In the genomic region with DNA sequence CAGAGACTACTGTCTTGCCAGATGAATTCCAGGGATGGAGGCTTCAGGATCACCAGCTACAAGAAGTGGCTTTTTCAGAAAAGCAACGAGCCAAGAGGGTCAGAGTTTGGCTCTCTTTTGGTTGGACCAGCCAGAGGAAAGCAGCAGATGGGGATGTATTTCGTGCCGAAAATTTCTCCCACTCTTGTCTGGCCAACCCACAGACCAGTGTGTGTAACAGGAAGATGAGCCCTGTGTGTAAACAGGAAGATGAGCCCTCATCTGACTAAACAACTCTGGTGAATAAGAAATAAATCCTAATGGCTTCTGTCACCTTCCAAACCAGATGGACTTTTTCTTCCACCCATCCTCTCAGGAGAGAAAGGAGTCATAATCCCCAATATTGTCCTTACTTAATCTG, we compare ENCODE assay signal across 13 cellular contexts. TPM values are rescaled to one million over a fixed set of nuclear protein-coding genes. Genes with fewer than 3 reads are reported as not detected.
DNase-seq lines count a peak whose midpoint lies in the region; TF ChIP-seq lines count a peak whose summit lies in the region.
"Had no signal": no experiment of that assay in that cellular context is flagged by ENCODE, and none has a peak within 500 bp of the region (broad histone marks: within the 10 kb centered on the region; RNA-seq: fewer than 3 reads in every experiment).

No MANE protein-coding gene starts in this region.

- peaks cover 39% of the 10 kb centered on the region for H3K36me3 ChIP-seq in KOPT-K1 (ENCODE audit: insufficient read depth, low read length)
- peaks cover 40% of the 10 kb centered on the region for H3K36me3 ChIP-seq in neutrophil
- H3K36me3 ChIP-seq in neural progenitor cell, result no peaks in the 10 kb centered on the region

- TF ChIP-seq CTCF in neutrophil (IDR thresholded peaks at IDR 0.05) (no peak), neural progenitor cell (IDR thresholded peaks at IDR 0.05) (no peak), type B pancreatic cell (conservative IDR thresholded peaks at IDR 0.05) (no peak)

- peaks cover 57% of the 10 kb centered on the region for H3K36me3 Mint-ChIP-seq in activated naive CD8-positive, alpha-beta T cell treated with anti-CD3 and anti-CD28 coated beads for 36 hours
- H3K36me3 Mint-ChIP-seq in neural progenitor cell, result peaks cover 14% of the 10 kb centered on the region
- H3K36me3 Mint-ChIP-seq in type B pancreatic cell, result peaks cover 15% of the 10 kb centered on the region

- H3K4me1 Mint-ChIP-seq in activated naive CD8-positive, alpha-beta T cell treated with anti-CD3 and anti-CD28 coated beads for 36 hours, result peaks cover 64% of the 10 kb centered on the region
- H3K4me1 Mint-ChIP-seq in neural progenitor cell, result peaks cover 4% of the 10 kb centered on the region
- H3K4me1 Mint-ChIP-seq in type B pancreatic cell (ENCODE audit: unreplicated experiment), result no peaks in the 10 kb centered on the region

- no peak overlapping the region for H2AFZ ChIP-seq in neural progenitor cell (replicated peaks)

- H3K4me2 ChIP-seq in neural progenitor cell, result no peak overlapping the region

- peaks cover 12% of the 10 kb centered on the region for H3K9me3 Mint-ChIP-seq in activated naive CD8-positive, alpha-beta T cell treated with anti-CD3 and anti-CD28 coated beads for 36 hours
- peaks cover 16% of the 10 kb centered on the region for H3K9me3 Mint-ChIP-seq in neural progenitor cell
- no peaks in the 10 kb centered on the region for H3K9me3 Mint-ChIP-seq in type B pancreatic cell

- no peak overlapping the region for H3K9ac ChIP-seq in neural progenitor cell

- no peaks in the 10 kb centered on the region for H3K27me3 ChIP-seq in neutrophil
- no peaks in the 10 kb centered on the region for H3K27me3 ChIP-seq in neural progenitor cell
- H3K27me3 ChIP-seq: sigmoid colon had no signal

- H4K20me1 ChIP-seq in neural progenitor cell (ENCODE audit: low read depth), result no peaks in the 10 kb centered on the region

- no peaks in the 10 kb centered on the region for H3K27me3 Mint-ChIP-seq in activated naive CD8-positive, alpha-beta T cell treated with anti-CD3 and anti-CD28 coated beads for 36 hours
- peaks cover 2% of the 10 kb centered on the region for H3K27me3 Mint-ChIP-seq in neural progenitor cell (ENCODE audit: insufficient read depth, low read depth)
- no peaks in the 10 kb centered on the region for H3K27me3 Mint-ChIP-seq in type B pancreatic cell

- DNase-seq in DMS53 (lab: John Stamatoyannopoulos, UW), result peak; percentile 16
- no peak for DNase-seq in DMS53 treated with DMSO at 0.1 percent for 48 hours (lab: John Stamatoyannopoulos, UW; ENCODE audit: unreplicated experiment)
- no peak for DNase-seq in activated naive CD8-positive, alpha-beta T cell treated with anti-CD3 and anti-CD28 coated beads for 36 hours
- DNase-seq in neural progenitor cell (ENCODE audit: low spot score), result no peak
- DNase-seq in SW480 (ENCODE audit: low spot score), result no peak
- no peak for DNase-seq in type B pancreatic cell (ENCODE audit: extremely low spot score, unreplicated experiment)
- DNase-seq: hypothalamus, left ventricle myocardium inferior, NCI-H2081, sigmoid colon had no signal

- H3K79me2 ChIP-seq in neural progenitor cell (ENCODE audit: low read depth), result no peaks in the 10 kb centered on the region

- H3K27ac ChIP-seq in KOPT-K1 (ENCODE audit: low read depth, low read length, poor library complexity, severe bottlenecking) (peak overlapping the region; percentile 82), neutrophil (peak overlapping the region; percentile 93), neural progenitor cell (no peak overlapping the region)
- H3K27ac ChIP-seq: 22Rv1, left ventricle myocardium inferior had no signal

- H3K9me3 ChIP-seq in KOPT-K1 (ENCODE audit: insufficient read depth, low read length, poor library complexity, severe bottlenecking), result no peaks in the 10 kb centered on the region
- no peaks in the 10 kb centered on the region for H3K9me3 ChIP-seq in neutrophil
- H3K9me3 ChIP-seq in neural progenitor cell (ENCODE audit: low read depth), result no peaks in the 10 kb centered on the region
- H3K9me3 ChIP-seq: sigmoid colon had no signal

- H3K27ac Mint-ChIP-seq in activated naive CD8-positive, alpha-beta T cell treated with anti-CD3 and anti-CD28 coated beads for 36 hours, result peak overlapping the region; percentile 99
- H3K27ac Mint-ChIP-seq in neural progenitor cell (no peak overlapping the region), type B pancreatic cell (no peak overlapping the region)

- H3K4me3 ChIP-seq in neutrophil (ENCODE audit: low read depth in 1 of 2, low read length in 1 of 2), result peak overlapping the region in 1 of 2 experiments; percentile 26
- H3K4me3 ChIP-seq in neural progenitor cell, result no peak overlapping the region
- H3K4me3 ChIP-seq: left ventricle myocardium inferior, sigmoid colon had no signal

- H3K4me1 ChIP-seq in neutrophil (ENCODE audit: control insufficient read depth in 1 of 2, insufficient read depth in 1 of 2, low read depth in 1 of 2, low read length in 1 of 2) (peaks cover 56 to 60% of the 10 kb centered on the region in 2 experiments), neural progenitor cell (no peaks in the 10 kb centered on the region)
- H3K4me1 ChIP-seq: left ventricle myocardium inferior, sigmoid colon had no signal

- H3F3A ChIP-seq in neural progenitor cell (ENCODE audit: low read depth), result no peaks in the 10 kb centered on the region

- peak overlapping the region; percentile 8 for H3K4me3 Mint-ChIP-seq in activated naive CD8-positive, alpha-beta T cell treated with anti-CD3 and anti-CD28 coated beads for 36 hours
- H3K4me3 Mint-ChIP-seq in neural progenitor cell, result no peak overlapping the region
- H3K4me3 Mint-ChIP-seq in type B pancreatic cell, result no peak overlapping the region

RNA-seq across cellular contexts. Expression of gene GPR68, which starts 13.1 kb away (rescaled TPM):
- total RNA-seq in activated naive CD8-positive, alpha-beta T cell treated with anti-CD3 and anti-CD28 coated beads for 36 hours, result 10 to 100 TPM; 14.0 to 14.4 TPM
- 0.84 TPM in 1 of 2 replicates, not detected in the other for total RNA-seq in neural progenitor cell (ENCODE audit: low replicate concordance)
- total RNA-seq in type B pancreatic cell (ENCODE audit: low replicate concordance), result 0.33 and 0.58 TPM in 2 replicates
